ENCODE assay signal across 8 cellular contexts in genomic region chr3:123066896-123067688, GRCh38. TPM values are rescaled to one million over a fixed set of nuclear protein-coding genes. Genes with fewer than 3 reads are reported as not detected.
DNase-seq lines count a peak whose midpoint lies in the region; ATAC-seq and TF ChIP-seq lines count a peak whose summit lies in the region.

Gene PDIA5 (plus strand): TSS chr3:123067025. CDS start chr3:123067165, 140 bp downstream.

- peak; percentile 94 for DNase-seq in COR-L47 (lab: John Stamatoyannopoulos, UW)
- DNase-seq in HUDEP-2 (lab: John Stamatoyannopoulos, UW; ENCODE audit: unreplicated experiment in 76 of 76) = peak in 75 of 76 experiments; percentile 23 to 86 (median 73)
- DNase-seq in NT2/D1 (ENCODE audit: low read depth, low spot score) = peak; percentile 81
- peak; percentile 88 for DNase-seq in activated CD8-positive, alpha-beta memory T cell treated with anti-CD3 and anti-CD28 coated beads, Interleukin-2, amount 50 U/mL, for 48 hours
- DNase-seq in epithelial cell of proximal tubule (ENCODE audit: low read depth) = no peak
- DNase-seq in mucosa of descending colon = peak; percentile 91 to 93 (median 92)
- DNase-seq in stimulated activated CD8-positive, alpha-beta memory T cell treated with anti-CD3 and anti-CD28 coated beads, Interleukin-4, amount 100 ng/mL, for 24 hours (ENCODE audit: low read depth) = peak; percentile 72

- H3K9me3 ChIP-seq in NT2/D1 (ENCODE audit: insufficient read depth, low read length) (no peaks in the 10 kb centered on the region), mucosa of descending colon (no peaks in the 10 kb centered on the region)

- peak within 1 kb of the TSS; percentile 96 for H3K9ac ChIP-seq in NT2/D1 (ENCODE audit: insufficient read length, low read depth)

- TF ChIP-seq CTCF in epithelial cell of proximal tubule (conservative IDR thresholded peaks at IDR 0.05; ENCODE audit: low read depth, low read length) (no peak), mucosa of descending colon (IDR thresholded peaks at IDR 0.05) (no peak)

- H3K36me3 ChIP-seq in NT2/D1 (ENCODE audit: insufficient read depth, insufficient read length, low read length) (peaks cover 17% of the 10 kb centered on the region), mucosa of descending colon (ENCODE audit: low read depth) (no peaks in the 10 kb centered on the region)

- peaks cover 8% of the 10 kb centered on the region for H3K4me1 ChIP-seq in NT2/D1 (ENCODE audit: insufficient read depth, insufficient read length)
- peaks cover 15% of the 10 kb centered on the region for H3K4me1 ChIP-seq in mucosa of descending colon (ENCODE audit: low read depth)

- peak; percentile 91 for ATAC-seq in GM21360 (IDR thresholded peaks at IDR 0.05; ENCODE audit: unreplicated experiment)
- ATAC-seq in mucosa of descending colon = peak; percentile 91

- intact Hi-C loops in mucosa of descending colon (cut with DNase I, micrococcal nuclease) = no loop called here

- H3K27me3 ChIP-seq in NT2/D1 (ENCODE audit: insufficient read depth, insufficient read length) = peaks cover 6% of the 10 kb centered on the region

- H3K4me3 ChIP-seq in NT2/D1 (ENCODE audit: insufficient read length, low read depth) (peak within 1 kb of the TSS; percentile 92), epithelial cell of proximal tubule (ENCODE audit: low read depth, low read length) (peak within 1 kb of the TSS; percentile 97), mucosa of descending colon (peak within 1 kb of the TSS; percentile 70)

RNA-seq across cellular contexts. Expression of gene PDIA5, which starts in this region (rescaled TPM):
- total RNA-seq in epithelial cell of proximal tubule (17.7 and 29.4 TPM in 2 replicates), mucosa of descending colon (10 to 100 TPM; 21.5 to 49.1 (median 22.0) TPM)
